ENCODE assay signal across 14 cellular contexts in the genomic region with DNA sequence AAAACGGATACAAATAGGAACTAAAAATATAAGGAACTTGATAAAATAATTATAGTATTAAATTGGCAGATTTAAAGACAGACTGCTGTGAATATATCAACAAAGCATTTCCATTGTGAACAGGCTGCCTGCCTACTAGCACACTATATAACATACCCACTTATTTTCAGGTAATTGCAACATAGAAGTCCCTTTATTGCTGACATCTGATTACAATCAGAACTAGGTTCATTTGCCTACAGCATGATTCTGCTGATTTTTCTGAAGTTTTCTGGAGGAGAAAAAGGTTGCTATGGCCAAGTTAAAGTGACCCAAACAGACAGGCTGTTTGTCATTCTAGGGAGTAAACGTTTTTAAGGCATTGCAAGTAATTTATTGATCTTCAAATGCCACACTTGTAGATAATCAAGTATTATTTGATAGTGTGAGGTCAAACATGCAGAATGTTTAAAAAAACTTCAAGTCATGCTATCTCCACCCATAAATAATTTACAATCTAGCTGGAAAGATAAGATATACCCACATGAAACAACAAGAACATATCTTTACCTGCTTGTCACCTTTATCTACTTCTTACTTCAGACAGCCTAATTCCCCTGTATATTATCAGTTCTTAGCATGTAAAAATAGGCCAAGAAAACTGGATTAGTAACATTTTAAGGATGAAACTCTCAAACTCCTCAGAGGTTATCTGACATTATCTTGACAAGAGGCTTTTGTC.
"Had no signal": no experiment of that assay in that cellular context is flagged by ENCODE, and none has a peak within 500 bp of the region (broad histone marks: within the 10 kb centered on the region; RNA-seq: fewer than 3 reads in every experiment).

No MANE protein-coding gene starts in this region.

- H3K27me3 Mint-ChIP-seq: activated CD4-positive, alpha-beta T cell treated with anti-CD3 and anti-CD28 coated beads for 36 hours; activated CD8-positive, alpha-beta T cell treated with anti-CD3 and anti-CD28 coated beads for 36 hours had no signal

- H3K4me2 ChIP-seq: neural progenitor cell had no signal

- DNase-seq: activated CD4-positive, alpha-beta T cell treated with anti-CD3 and anti-CD28 coated beads for 36 hours; activated CD8-positive, alpha-beta memory T cell treated with anti-CD3 and anti-CD28 coated beads, Interleukin-2, amount 50 U/mL, for 4 hours; activated CD8-positive, alpha-beta T cell treated with anti-CD3 and anti-CD28 coated beads for 36 hours; activated naive CD4-positive, alpha-beta T cell treated with anti-CD3 and anti-CD28 coated beads for 36 hours; central memory CD4-positive, alpha-beta T cell; cortex of kidney; endodermal cell; pancreas; stimulated activated CD4-positive, alpha-beta T cell treated with anti-CD3 and anti-CD28 coated beads, Interleukin-4, amount 100 ng/mL, for 4 hours; T-helper 9 cell; thyroid gland; WERI-Rb-1 had no signal

- FAIRE-seq: pancreas had no signal

- H3K27me3 ChIP-seq: neural progenitor cell, pancreas, thyroid gland had no signal

- H2AFZ ChIP-seq: neural progenitor cell had no signal

- H3K27ac ChIP-seq: neural progenitor cell, pancreas, thyroid gland, WERI-Rb-1 had no signal

- H3K9ac ChIP-seq: neural progenitor cell had no signal

- H3K4me3 ChIP-seq: neural progenitor cell, pancreas, thyroid gland had no signal

- H3K27ac Mint-ChIP-seq: activated CD4-positive, alpha-beta T cell treated with anti-CD3 and anti-CD28 coated beads for 36 hours; activated CD8-positive, alpha-beta T cell treated with anti-CD3 and anti-CD28 coated beads for 36 hours; activated naive CD4-positive, alpha-beta T cell treated with anti-CD3 and anti-CD28 coated beads for 36 hours; activated T-helper 1 cell treated with anti-CD3 and anti-CD28 coated beads, Interleukin-12 subunit alpha, Interleukin-12 subunit beta, Interleukin-2, Interleukin-4 antibody, amounts not matched to agents 30 ng/mL and 10 ng/mL and 1 ng/mL, durations not matched to agents 14 hours and 24 hours and 36 hours; endodermal cell; neural progenitor cell had no signal

- H3K9me3 Mint-ChIP-seq: activated CD8-positive, alpha-beta T cell treated with anti-CD3 and anti-CD28 coated beads for 36 hours; activated naive CD4-positive, alpha-beta T cell treated with anti-CD3 and anti-CD28 coated beads for 36 hours; activated T-helper 1 cell treated with anti-CD3 and anti-CD28 coated beads, Interleukin-12 subunit alpha, Interleukin-12 subunit beta, Interleukin-2, Interleukin-4 antibody, amounts not matched to agents 30 ng/mL and 10 ng/mL and 1 ng/mL, durations not matched to agents 14 hours and 24 hours and 36 hours; endodermal cell; neural progenitor cell had no signal

- H3K4me3 Mint-ChIP-seq: activated CD4-positive, alpha-beta T cell treated with anti-CD3 and anti-CD28 coated beads for 36 hours; activated CD8-positive, alpha-beta T cell treated with anti-CD3 and anti-CD28 coated beads for 36 hours; activated naive CD4-positive, alpha-beta T cell treated with anti-CD3 and anti-CD28 coated beads for 36 hours; activated T-helper 1 cell treated with anti-CD3 and anti-CD28 coated beads, Interleukin-12 subunit alpha, Interleukin-12 subunit beta, Interleukin-2, Interleukin-4 antibody, amounts not matched to agents 30 ng/mL and 10 ng/mL and 1 ng/mL, durations not matched to agents 14 hours and 24 hours and 36 hours; endodermal cell; neural progenitor cell had no signal

- H3K36me3 ChIP-seq: neural progenitor cell, pancreas, thyroid gland, WERI-Rb-1 had no signal

- H3K9me3 ChIP-seq: pancreas, thyroid gland had no signal
